Comparison of ENCODE assay signal across 12 cellular contexts in the genomic region with DNA sequence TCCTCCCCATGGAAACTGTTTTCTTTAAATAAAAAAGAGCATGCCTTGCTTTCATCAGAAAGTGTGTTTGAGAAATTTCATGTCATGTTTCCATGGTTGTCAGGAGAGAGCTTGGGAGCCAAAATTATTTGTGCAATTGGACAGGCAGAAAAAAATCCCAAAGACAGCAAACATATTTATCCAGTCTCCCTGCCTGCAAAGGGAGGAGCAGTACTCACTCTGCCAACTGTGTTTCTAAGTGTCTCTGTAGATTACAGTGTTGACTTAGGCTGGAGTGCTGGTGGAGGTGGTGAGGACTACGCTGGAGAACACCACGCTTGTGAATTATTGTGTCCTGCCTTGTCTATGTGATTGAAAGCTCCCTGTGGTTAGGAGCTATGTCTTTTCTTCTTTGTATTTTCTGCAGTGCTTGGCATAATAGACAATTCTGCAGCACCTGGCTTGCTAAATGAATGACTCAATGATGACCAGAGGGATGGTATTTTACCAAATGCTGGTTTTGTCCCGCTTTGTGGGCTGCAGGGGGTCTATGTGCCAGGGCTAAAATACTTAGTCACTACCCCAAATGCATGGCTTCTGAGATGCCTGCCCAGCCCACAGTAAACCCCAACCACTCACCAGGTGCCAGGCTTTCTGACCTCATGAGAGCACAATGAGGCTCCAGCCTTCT. TPM values are rescaled to one million over a fixed set of nuclear protein-coding genes. Genes with fewer than 3 reads are reported as not detected.
DNase-seq lines count a peak whose midpoint lies in the region; ATAC-seq and TF ChIP-seq lines count a peak whose summit lies in the region.
"Had no signal": no experiment of that assay in that cellular context is flagged by ENCODE, and none has a peak within 500 bp of the region (broad histone marks: within the 10 kb centered on the region; RNA-seq: fewer than 3 reads in every experiment).

No MANE protein-coding gene starts in this region.

- TF ChIP-seq POLR2A in breast epithelium (IDR thresholded peaks at IDR 0.05) (no peak), suprapubic skin (IDR thresholded peaks at IDR 0.05) (no peak)

- H3K27ac ChIP-seq in breast epithelium (peak overlapping the region; percentile 79 to 93), suprapubic skin (peak overlapping the region; percentile 86)

- ATAC-seq in left lobe of liver = peak; percentile 59
- ATAC-seq in WTC11 = no peak

- H3K36me3 Mint-ChIP-seq in WTC11 = no peaks in the 10 kb centered on the region

- H3K27me3 ChIP-seq in breast epithelium = no peaks in the 10 kb centered on the region
- no peaks in the 10 kb centered on the region for H3K27me3 ChIP-seq in suprapubic skin

- POLR2A ChIA-PET in WTC11 (lab: Charles Lee) = interaction anchor here (0.7 kb wide), 1 partner anchor 13 kb away, joined by 4 read pairs; no protein-coding TSS in a partner anchor

- DNase-seq in NCI-H146 treated with DMSO at 0.1 percent for 48 hours (lab: John Stamatoyannopoulos, UW; ENCODE audit: unreplicated experiment) (peak; percentile 17), breast epithelium (ENCODE audit: low spot score in 2 of 2) (no peak), left lobe of liver (ENCODE audit: low spot score) (no peak), suprapubic skin (ENCODE audit: low spot score in 2 of 2) (no peak), hepatic stellate cell (ENCODE audit: low spot score) (no peak), WTC11 (ENCODE audit: low spot score) (no peak), ureter (ENCODE audit: low spot score) (no peak)
- no peak for DNase-seq in activated effector memory CD4-positive, alpha-beta T cell treated with Interleukin-2 at 50 U/mL for 16 hours
- DNase-seq: activated CD4-positive, CD25-positive, alpha-beta regulatory T cell treated with anti-CD3 and anti-CD28 coated beads, Interleukin-2, amount 50 U/mL, for 72 hours; Calu3; effector CD8-positive, alpha-beta T cell; RPMI8226 had no signal

- H3K9me3 Mint-ChIP-seq in WTC11 = no peaks in the 10 kb centered on the region

- TF ChIP-seq CTCF in breast epithelium (IDR thresholded peaks at IDR 0.05) (no peak), suprapubic skin (IDR thresholded peaks at IDR 0.05) (no peak), WTC11 (IDR thresholded peaks at IDR 0.05) (no peak)

- H3K4me1 Mint-ChIP-seq in WTC11 = peaks cover 50% of the 10 kb centered on the region

- CTCF ChIA-PET in WTC11 (lab: Charles Lee) = interaction anchor here (3.9 kb wide), 1 partner anchor 17 kb away, joined by 36 read pairs; no protein-coding TSS in a partner anchor

- H3K9me3 ChIP-seq in breast epithelium = no peaks in the 10 kb centered on the region
- no peaks in the 10 kb centered on the region for H3K9me3 ChIP-seq in suprapubic skin

- no peak overlapping the region for H3K4me3 ChIP-seq in breast epithelium
- no peak overlapping the region for H3K4me3 ChIP-seq in suprapubic skin

- intact Hi-C loops in breast epithelium (cut with DNase I; ENCODE audit: low total_unique reads) = loop anchor here (10.0 kb wide), 1 partner anchor 127 kb away; no protein-coding TSS in a partner anchor

- H3K4me3 Mint-ChIP-seq in WTC11 = no peak overlapping the region

- H3K27me3 Mint-ChIP-seq in WTC11 (ENCODE audit: low read depth) = no peaks in the 10 kb centered on the region

- H3K27ac Mint-ChIP-seq in WTC11 = no peak overlapping the region

- H3K4me1 ChIP-seq in breast epithelium (peaks cover 0 to 4% of the 10 kb centered on the region in 2 donors), suprapubic skin (peaks cover 83% of the 10 kb centered on the region)

- no peak for TF ChIP-seq EP300 in suprapubic skin (IDR thresholded peaks at IDR 0.05)

- 32% methylated on average over 3 of the region's 3 CpGs for WGBS in suprapubic skin

- H3K36me3 ChIP-seq in breast epithelium (no peaks in the 10 kb centered on the region), suprapubic skin (peaks cover 2% of the 10 kb centered on the region)

TF ChIP-seq in WTC11, 78 proteins besides CTCF, POLR2A, EP300 and RAD21:
- TF ChIP-seq, protein P1, sequence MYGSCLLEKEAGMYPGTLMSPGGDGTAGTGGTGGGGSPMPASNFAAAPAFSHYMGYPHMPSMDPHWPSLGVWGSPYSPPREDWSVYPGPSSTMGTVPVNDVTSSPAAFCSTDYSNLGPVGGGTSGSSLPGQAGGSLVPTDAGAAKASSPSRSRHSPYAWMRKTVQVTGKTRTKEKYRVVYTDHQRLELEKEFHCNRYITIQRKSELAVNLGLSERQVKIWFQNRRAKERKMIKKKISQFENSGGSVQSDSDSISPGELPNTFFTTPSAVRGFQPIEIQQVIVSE (CRISPR knock-in tag; IDR thresholded peaks at IDR 0.05; ENCODE audit: borderline replicate concordance) = no peak
- TF ChIP-seq, protein P2, sequence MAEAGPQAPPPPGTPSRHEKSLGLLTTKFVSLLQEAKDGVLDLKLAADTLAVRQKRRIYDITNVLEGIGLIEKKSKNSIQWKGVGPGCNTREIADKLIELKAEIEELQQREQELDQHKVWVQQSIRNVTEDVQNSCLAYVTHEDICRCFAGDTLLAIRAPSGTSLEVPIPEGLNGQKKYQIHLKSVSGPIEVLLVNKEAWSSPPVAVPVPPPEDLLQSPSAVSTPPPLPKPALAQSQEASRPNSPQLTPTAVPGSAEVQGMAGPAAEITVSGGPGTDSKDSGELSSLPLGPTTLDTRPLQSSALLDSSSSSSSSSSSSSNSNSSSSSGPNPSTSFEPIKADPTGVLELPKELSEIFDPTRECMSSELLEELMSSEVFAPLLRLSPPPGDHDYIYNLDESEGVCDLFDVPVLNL (CRISPR knock-in tag; IDR thresholded peaks at IDR 0.05; ENCODE audit: borderline replicate concordance, low read depth) = no peak
- TF ChIP-seq FOXP1 (CRISPR knock-in tag; IDR thresholded peaks at IDR 0.05; ENCODE audit: borderline replicate concordance) = no peak
- no peak for TF ChIP-seq ZNF121 (CRISPR knock-in tag; IDR thresholded peaks at IDR 0.05)
- TF ChIP-seq GRHL2 (CRISPR knock-in tag; IDR thresholded peaks at IDR 0.05; ENCODE audit: insufficient replicate concordance, severe bottlenecking) = no peak
- TF ChIP-seq, protein P3, sequence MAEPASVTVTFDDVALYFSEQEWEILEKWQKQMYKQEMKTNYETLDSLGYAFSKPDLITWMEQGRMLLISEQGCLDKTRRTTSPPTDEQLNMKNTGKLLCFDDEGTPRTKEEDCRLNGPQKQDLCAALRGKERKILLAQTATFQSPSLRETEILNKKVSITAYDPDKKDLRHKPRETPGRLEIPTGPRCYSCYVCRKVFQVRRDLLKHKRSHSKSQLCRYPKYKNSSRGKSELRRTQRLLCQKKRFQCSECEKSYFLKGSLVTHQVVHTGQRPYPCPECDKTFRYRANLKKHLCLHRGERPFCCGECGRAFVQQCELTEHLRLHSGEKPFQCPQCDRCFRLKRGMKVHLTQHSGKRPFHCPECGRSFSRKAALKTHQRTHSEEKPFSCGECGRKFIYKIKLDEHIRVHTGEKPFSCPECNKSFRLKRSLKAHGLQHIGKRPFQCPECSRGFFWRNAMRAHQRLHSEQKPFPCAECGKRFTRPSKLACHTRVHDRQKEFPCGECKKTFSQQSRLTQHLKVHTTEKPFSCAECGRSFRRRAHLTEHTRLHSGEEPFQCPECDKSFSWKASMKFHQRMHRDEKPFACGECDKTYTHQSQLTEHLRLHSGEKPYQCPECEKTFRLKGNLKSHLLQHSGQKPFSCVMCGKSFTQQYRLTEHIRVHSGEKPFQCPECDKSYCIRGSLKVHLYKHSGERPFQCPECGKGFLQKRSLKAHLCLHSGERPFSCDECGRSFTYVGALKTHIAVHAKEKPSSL (CRISPR knock-in tag; conservative IDR thresholded peaks at IDR 0.05) = no peak
- TF ChIP-seq ELF4 (CRISPR knock-in tag; IDR thresholded peaks at IDR 0.05; ENCODE audit: low read depth) = no peak
- no peak for TF ChIP-seq NFATC4 (CRISPR knock-in tag; IDR thresholded peaks at IDR 0.05)
- TF ChIP-seq JUN (CRISPR knock-in tag; IDR thresholded peaks at IDR 0.05) = no peak
- TF ChIP-seq, protein P4, sequence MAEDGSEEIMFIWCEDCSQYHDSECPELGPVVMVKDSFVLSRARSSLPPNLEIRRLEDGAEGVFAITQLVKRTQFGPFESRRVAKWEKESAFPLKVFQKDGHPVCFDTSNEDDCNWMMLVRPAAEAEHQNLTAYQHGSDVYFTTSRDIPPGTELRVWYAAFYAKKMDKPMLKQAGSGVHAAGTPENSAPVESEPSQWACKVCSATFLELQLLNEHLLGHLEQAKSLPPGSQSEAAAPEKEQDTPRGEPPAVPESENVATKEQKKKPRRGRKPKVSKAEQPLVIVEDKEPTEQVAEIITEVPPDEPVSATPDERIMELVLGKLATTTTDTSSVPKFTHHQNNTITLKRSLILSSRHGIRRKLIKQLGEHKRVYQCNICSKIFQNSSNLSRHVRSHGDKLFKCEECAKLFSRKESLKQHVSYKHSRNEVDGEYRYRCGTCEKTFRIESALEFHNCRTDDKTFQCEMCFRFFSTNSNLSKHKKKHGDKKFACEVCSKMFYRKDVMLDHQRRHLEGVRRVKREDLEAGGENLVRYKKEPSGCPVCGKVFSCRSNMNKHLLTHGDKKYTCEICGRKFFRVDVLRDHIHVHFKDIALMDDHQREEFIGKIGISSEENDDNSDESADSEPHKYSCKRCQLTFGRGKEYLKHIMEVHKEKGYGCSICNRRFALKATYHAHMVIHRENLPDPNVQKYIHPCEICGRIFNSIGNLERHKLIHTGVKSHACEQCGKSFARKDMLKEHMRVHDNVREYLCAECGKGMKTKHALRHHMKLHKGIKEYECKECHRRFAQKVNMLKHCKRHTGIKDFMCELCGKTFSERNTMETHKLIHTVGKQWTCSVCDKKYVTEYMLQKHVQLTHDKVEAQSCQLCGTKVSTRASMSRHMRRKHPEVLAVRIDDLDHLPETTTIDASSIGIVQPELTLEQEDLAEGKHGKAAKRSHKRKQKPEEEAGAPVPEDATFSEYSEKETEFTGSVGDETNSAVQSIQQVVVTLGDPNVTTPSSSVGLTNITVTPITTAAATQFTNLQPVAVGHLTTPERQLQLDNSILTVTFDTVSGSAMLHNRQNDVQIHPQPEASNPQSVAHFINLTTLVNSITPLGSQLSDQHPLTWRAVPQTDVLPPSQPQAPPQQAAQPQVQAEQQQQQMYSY (CRISPR knock-in tag; IDR thresholded peaks at IDR 0.05) = no peak
- no peak for TF ChIP-seq GABPB1 (CRISPR knock-in tag; IDR thresholded peaks at IDR 0.05)
- no peak for TF ChIP-seq ZNF416 (CRISPR knock-in tag; IDR thresholded peaks at IDR 0.05)
TF ChIP-seq in WTC11: peak in this region for 0.

RNA-seq across cellular contexts. Expression of a gene that starts 50.8 kb away (rescaled TPM):
- 10 to 100 TPM; 48.8 to 56.6 (median 55.1) TPM for total RNA-seq in breast epithelium
- 0.50 TPM for total RNA-seq in left lobe of liver
- total RNA-seq in suprapubic skin = 100 to 1,000 TPM in 2 of 4 donors, 10 to 100 TPM in 2; 75.6 to 159 (median 105) TPM
- 6.6 to 8.0 TPM (median 7.2 TPM) in 3 replicates for total RNA-seq in WTC11 (2021)
- total RNA-seq in ureter = 79.6 TPM
